In the genomic region with DNA sequence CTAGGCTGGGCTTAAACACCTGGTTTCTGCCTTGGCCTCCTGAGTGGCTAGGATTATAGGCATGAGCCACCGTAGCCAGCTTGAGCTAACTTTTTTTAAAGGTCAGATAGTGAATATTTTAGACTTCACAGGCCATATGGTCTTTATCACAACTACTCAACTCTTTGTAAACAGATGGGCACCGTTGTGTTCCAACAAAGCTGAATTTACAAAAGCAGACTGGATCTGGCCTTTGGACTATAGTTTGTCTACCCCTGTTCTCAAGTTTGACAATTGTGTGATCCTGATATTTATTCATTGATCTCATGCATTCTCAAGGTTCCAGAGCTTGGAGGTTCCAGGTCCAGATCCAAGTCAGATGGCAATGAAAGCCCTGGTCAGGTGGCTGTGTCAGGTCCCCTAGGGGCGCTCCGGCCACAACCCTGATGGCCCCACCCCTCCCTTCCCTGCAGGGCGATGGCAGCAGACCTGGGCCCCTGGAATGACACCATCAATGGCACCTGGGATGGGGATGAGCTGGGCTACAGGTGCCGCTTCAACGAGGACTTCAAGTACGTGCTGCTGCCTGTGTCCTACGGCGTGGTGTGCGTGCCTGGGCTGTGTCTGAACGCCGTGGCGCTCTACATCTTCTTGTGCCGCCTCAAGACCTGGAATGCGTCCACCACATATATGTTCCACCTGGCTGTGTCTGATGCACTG, we compare ENCODE assay signal across 1 cellular context.
TF ChIP-seq lines count a peak whose summit lies in the region.

No MANE protein-coding gene starts in this region.

TF ChIP-seq in SK-N-SH treated with all-trans-retinoic acid at 6 μM for 48 hours, 23 proteins besides CTCF, POLR2A, EP300 and RAD21 (continued from another document):
- TF ChIP-seq, protein P1, sequence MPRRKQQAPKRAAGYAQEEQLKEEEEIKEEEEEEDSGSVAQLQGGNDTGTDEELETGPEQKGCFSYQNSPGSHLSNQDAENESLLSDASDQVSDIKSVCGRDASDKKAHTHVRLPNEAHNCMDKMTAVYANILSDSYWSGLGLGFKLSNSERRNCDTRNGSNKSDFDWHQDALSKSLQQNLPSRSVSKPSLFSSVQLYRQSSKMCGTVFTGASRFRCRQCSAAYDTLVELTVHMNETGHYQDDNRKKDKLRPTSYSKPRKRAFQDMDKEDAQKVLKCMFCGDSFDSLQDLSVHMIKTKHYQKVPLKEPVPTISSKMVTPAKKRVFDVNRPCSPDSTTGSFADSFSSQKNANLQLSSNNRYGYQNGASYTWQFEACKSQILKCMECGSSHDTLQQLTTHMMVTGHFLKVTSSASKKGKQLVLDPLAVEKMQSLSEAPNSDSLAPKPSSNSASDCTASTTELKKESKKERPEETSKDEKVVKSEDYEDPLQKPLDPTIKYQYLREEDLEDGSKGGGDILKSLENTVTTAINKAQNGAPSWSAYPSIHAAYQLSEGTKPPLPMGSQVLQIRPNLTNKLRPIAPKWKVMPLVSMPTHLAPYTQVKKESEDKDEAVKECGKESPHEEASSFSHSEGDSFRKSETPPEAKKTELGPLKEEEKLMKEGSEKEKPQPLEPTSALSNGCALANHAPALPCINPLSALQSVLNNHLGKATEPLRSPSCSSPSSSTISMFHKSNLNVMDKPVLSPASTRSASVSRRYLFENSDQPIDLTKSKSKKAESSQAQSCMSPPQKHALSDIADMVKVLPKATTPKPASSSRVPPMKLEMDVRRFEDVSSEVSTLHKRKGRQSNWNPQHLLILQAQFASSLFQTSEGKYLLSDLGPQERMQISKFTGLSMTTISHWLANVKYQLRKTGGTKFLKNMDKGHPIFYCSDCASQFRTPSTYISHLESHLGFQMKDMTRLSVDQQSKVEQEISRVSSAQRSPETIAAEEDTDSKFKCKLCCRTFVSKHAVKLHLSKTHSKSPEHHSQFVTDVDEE (CRISPR knock-in tag; IDR thresholded peaks at IDR 0.05): no peak
- TF ChIP-seq, protein P2, sequence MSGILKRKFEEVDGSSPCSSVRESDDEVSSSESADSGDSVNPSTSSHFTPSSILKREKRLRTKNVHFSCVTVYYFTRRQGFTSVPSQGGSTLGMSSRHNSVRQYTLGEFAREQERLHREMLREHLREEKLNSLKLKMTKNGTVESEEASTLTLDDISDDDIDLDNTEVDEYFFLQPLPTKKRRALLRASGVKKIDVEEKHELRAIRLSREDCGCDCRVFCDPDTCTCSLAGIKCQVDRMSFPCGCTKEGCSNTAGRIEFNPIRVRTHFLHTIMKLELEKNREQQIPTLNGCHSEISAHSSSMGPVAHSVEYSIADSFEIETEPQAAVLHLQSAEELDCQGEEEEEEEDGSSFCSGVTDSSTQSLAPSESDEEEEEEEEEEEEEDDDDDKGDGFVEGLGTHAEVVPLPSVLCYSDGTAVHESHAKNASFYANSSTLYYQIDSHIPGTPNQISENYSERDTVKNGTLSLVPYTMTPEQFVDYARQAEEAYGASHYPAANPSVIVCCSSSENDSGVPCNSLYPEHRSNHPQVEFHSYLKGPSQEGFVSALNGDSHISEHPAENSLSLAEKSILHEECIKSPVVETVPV (CRISPR knock-in tag; IDR thresholded peaks at IDR 0.05): no peak
- no peak for TF ChIP-seq ESRRG (CRISPR knock-in tag; IDR thresholded peaks at IDR 0.05)
